ENCODE assay signal across 12 cellular contexts in the genomic region with DNA sequence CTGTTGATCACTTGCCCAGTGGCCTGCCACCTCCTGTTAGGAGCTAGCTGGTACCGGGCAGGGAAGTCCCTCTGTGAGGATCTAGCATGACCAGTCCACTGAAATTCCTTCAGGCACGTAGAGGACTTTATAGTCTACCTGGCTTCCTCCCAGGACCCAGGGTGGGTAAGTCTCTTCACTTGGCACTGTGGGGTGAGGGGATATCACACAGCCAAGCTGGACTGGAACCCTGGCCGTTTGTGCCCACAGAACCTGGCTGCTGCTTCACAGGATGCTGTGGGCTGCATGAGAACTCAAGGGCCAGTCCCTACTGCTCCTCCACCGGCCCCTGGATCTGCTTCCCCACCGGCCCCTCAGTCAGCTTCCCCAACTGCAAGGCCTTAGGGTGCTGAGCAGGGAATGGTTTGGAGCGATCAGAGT. TPM values are rescaled to one million over a fixed set of nuclear protein-coding genes. Genes with fewer than 3 reads are reported as not detected.
DNase-seq lines count a peak whose midpoint lies in the region; TF ChIP-seq lines count a peak whose summit lies in the region.
"Had no signal": no experiment of that assay in that cellular context is flagged by ENCODE, and none has a peak within 500 bp of the region (broad histone marks: within the 10 kb centered on the region; RNA-seq: fewer than 3 reads in every experiment).

No MANE protein-coding gene starts in this region.

- H3K4me1 Mint-ChIP-seq in glutamatergic neuron (ENCODE audit: low read depth, unreplicated experiment) (peaks cover 11% of the 10 kb centered on the region), neural progenitor cell (peaks cover 71% of the 10 kb centered on the region)
- H3K4me1 Mint-ChIP-seq: naive thymus-derived CD4-positive, alpha-beta T cell had no signal

- H3K4me1 ChIP-seq in neural progenitor cell, result peaks cover 37% of the 10 kb centered on the region
- H3K4me1 ChIP-seq in transverse colon, result peaks cover 56 to 86% (median 74%) of the 10 kb centered on the region in 4 donors
- H3K4me1 ChIP-seq: Caco-2 had no signal

- H3K9me3 ChIP-seq in neural progenitor cell (ENCODE audit: low read depth) (no peaks in the 10 kb centered on the region), transverse colon (no peaks in the 10 kb centered on the region)
- H3K9me3 ChIP-seq: Caco-2 had no signal

- H3K27me3 ChIP-seq in neural progenitor cell (peaks cover 14% of the 10 kb centered on the region), transverse colon (no peaks in the 10 kb centered on the region)

- peaks cover 17% of the 10 kb centered on the region for H3F3A ChIP-seq in neural progenitor cell (ENCODE audit: low read depth)

- TF ChIP-seq EP300 in transverse colon (IDR thresholded peaks at IDR 0.05; ENCODE audit: low read depth), result no peak

- TF ChIP-seq CTCF in astrocyte of the cerebellum (IDR thresholded peaks at IDR 0.05; ENCODE audit: low read depth, low read length, missing control alignments) (peak; percentile 18), glutamatergic neuron (IDR thresholded peaks at IDR 0.05; ENCODE audit: partially characterized antibody, unreplicated experiment) (no peak), neural progenitor cell (IDR thresholded peaks at IDR 0.05) (no peak), transverse colon (IDR thresholded peaks at IDR 0.05) (no peak)

- H3K27ac Mint-ChIP-seq in glutamatergic neuron (ENCODE audit: unreplicated experiment) (no peak overlapping the region), neural progenitor cell (peak overlapping the region; percentile 98)
- H3K27ac Mint-ChIP-seq: naive thymus-derived CD4-positive, alpha-beta T cell had no signal

- WGBS in transverse colon (ENCODE audit: low coverage in 1 of 2), 2 donors, result 92% methylated on average over 6 of the region's 6 CpGs; no CpG with 5 or more reads in 1 of the 2 donors

- H2AFZ ChIP-seq in neural progenitor cell (replicated peaks), result no peak overlapping the region

- no peak overlapping the region for H3K9ac ChIP-seq in neural progenitor cell

- no peaks in the 10 kb centered on the region for H3K79me2 ChIP-seq in neural progenitor cell (ENCODE audit: low read depth)

- no peak for DNase-seq in astrocyte of the cerebellum (ENCODE audit: low read depth)
- peak; percentile 8 for DNase-seq in glutamatergic neuron
- DNase-seq in neural progenitor cell (ENCODE audit: low spot score), result no peak
- DNase-seq in transverse colon, result peak; percentile 6
- DNase-seq in G401 (ENCODE audit: low spot score), result no peak
- no peak for DNase-seq in NOMO-1 (lab: John Stamatoyannopoulos, UW; ENCODE audit: unreplicated experiment in 2 of 2)
- DNase-seq in activated T-cell treated with anti-CD3 and anti-CD28 coated beads for 4 hours, result no peak
- DNase-seq: activated CD8-positive, alpha-beta memory T cell treated with anti-CD3 and anti-CD28 coated beads, Interleukin-2, amount 50 U/mL, for 48 hours; naive thymus-derived CD4-positive, alpha-beta T cell; stimulated activated CD4-positive, alpha-beta T cell treated with anti-CD3 and anti-CD28 coated beads, Interleukin-15, amount 100 ng/mL, for 24 hours; stimulated activated CD8-positive, alpha-beta memory T cell treated with anti-CD3 and anti-CD28 coated beads, Interleukin-4, amount 100 ng/mL, for 48 hours had no signal

- H3K4me2 ChIP-seq in neural progenitor cell, result peak overlapping the region; percentile 39

- H3K4me3 Mint-ChIP-seq in glutamatergic neuron (ENCODE audit: unreplicated experiment) (no peak overlapping the region), neural progenitor cell (peak overlapping the region; percentile 44)
- H3K4me3 Mint-ChIP-seq: naive thymus-derived CD4-positive, alpha-beta T cell had no signal

- in situ Hi-C loops in astrocyte of the cerebellum (cut with HindIII; ENCODE audit: low sequenced_read_pairs), result no loop called here
- in situ Hi-C loops in transverse colon (cut with MboI; ENCODE audit: low pct_ligation_motif_present in 1 of 4, low pct_unique_long_range_greater_than_20kb in 1 of 4, low sequenced_read_pairs in 3 of 4), result no loop called here
- in situ Hi-C loops in G401 (cut with HindIII; ENCODE audit: low sequenced_read_pairs), result no loop called here

- H3K9me3 Mint-ChIP-seq in glutamatergic neuron (ENCODE audit: unreplicated experiment), result peaks cover 8% of the 10 kb centered on the region
- no peaks in the 10 kb centered on the region for H3K9me3 Mint-ChIP-seq in neural progenitor cell
- H3K9me3 Mint-ChIP-seq: naive thymus-derived CD4-positive, alpha-beta T cell had no signal

- no peaks in the 10 kb centered on the region for H3K36me3 Mint-ChIP-seq in glutamatergic neuron (ENCODE audit: unreplicated experiment)
- peaks cover 3% of the 10 kb centered on the region for H3K36me3 Mint-ChIP-seq in neural progenitor cell

- intact Hi-C loops in transverse colon (cut with DNase I; ENCODE audit: low total_unique reads), result loop anchor here (5.0 kb wide), 1 partner anchor 168 kb away; the partner anchor contains the start of gene RHOB

- peaks cover 11% of the 10 kb centered on the region for H4K20me1 ChIP-seq in neural progenitor cell (ENCODE audit: low read depth)

- TF ChIP-seq POLR2A in transverse colon (IDR thresholded peaks at IDR 0.05), result no peak

- H3K27ac ChIP-seq in neural progenitor cell (no peak overlapping the region), transverse colon (peak overlapping the region; percentile 90 to 91 (median 90))

- H3K4me3 ChIP-seq in astrocyte of the cerebellum (ENCODE audit: low read depth, low read length) (no peak overlapping the region), neural progenitor cell (no peak overlapping the region), transverse colon (no peak overlapping the region)

- H3K36me3 ChIP-seq in neural progenitor cell, result no peaks in the 10 kb centered on the region
- no peaks in the 10 kb centered on the region for H3K36me3 ChIP-seq in transverse colon

- H3K27me3 Mint-ChIP-seq in glutamatergic neuron (ENCODE audit: unreplicated experiment), result peaks cover 7% of the 10 kb centered on the region
- peaks cover 3% of the 10 kb centered on the region for H3K27me3 Mint-ChIP-seq in neural progenitor cell (ENCODE audit: insufficient read depth, low read depth)
- H3K27me3 Mint-ChIP-seq: naive thymus-derived CD4-positive, alpha-beta T cell had no signal

RNA-seq across cellular contexts. Expression of gene HS1BP3, which starts 35.8 kb away (rescaled TPM):
- total RNA-seq in glutamatergic neuron (ENCODE audit: unreplicated experiment) (23.8 TPM), neural progenitor cell (ENCODE audit: low replicate concordance) (10.0 and 19.5 TPM in 2 replicates), transverse colon (10 to 100 TPM; 29.5 to 44.2 (median 33.1) TPM)
- total RNA-seq in G401 (2014; rRNA removed; shearing (Covaris generic)), result 47.6 and 53.7 TPM in 2 replicates

RNA-seq across cellular contexts. Expression of gene GDF7, which starts 51.9 kb away (rescaled TPM):
- total RNA-seq in glutamatergic neuron (ENCODE audit: unreplicated experiment) (not detected), neural progenitor cell (ENCODE audit: low replicate concordance) (not detected in 2 replicates), transverse colon (1 to 10 TPM in 1 of 4 donors, under 1 TPM in 3; 0.20 to 1.1 (median 0.58) TPM)
- total RNA-seq in G401 (2014; rRNA removed; shearing (Covaris generic)), result 0.37 and 1.2 TPM in 2 replicates

Comparison
In these comparisons a context has a peak if more than half of its experiments do, and no peak if none do; other contexts are left out.
1. DNase-seq: peak in glutamatergic neuron (single experiment) and transverse colon (single experiment); none in astrocyte of the cerebellum (single experiment), neural progenitor cell (single experiment), G401 (single experiment), NOMO-1 (0 of 2) and activated T-cell treated with anti-CD3 and anti-CD28 coated beads for 4 hours (single experiment).